ENCODE assay signal across 11 cellular contexts in genomic region chr5:85293139-85293785, GRCh38.
A peak's percentile ranks its signal among the peaks of the same experiment; 100 is the strongest.
DNase-seq lines count a peak whose midpoint lies in the region; ATAC-seq and TF ChIP-seq lines count a peak whose summit lies in the region.
"Had no signal": no experiment of that assay in that cellular context is flagged by ENCODE, and none has a peak within 500 bp of the region (broad histone marks: within the 10 kb centered on the region; RNA-seq: fewer than 3 reads in every experiment).

No MANE protein-coding gene starts in this region.

- H3K27me3 ChIP-seq in GM23338 (ENCODE audit: insufficient read depth): no peaks in the 10 kb centered on the region
- no peaks in the 10 kb centered on the region for H3K27me3 ChIP-seq in adipocyte (replicated peaks; ENCODE audit: control insufficient read depth, insufficient read depth, low read length)
- H3K27me3 ChIP-seq in hepatocyte: no peaks in the 10 kb centered on the region
- H3K27me3 ChIP-seq in rectal smooth muscle tissue (ENCODE audit: control insufficient read depth, insufficient read depth, low read length): no peaks in the 10 kb centered on the region
- no peaks in the 10 kb centered on the region for H3K27me3 ChIP-seq in foreskin keratinocyte

- H3K9ac ChIP-seq in adipocyte (ENCODE audit: low read length) (peak overlapping the region; percentile 30), rectal smooth muscle tissue (ENCODE audit: low read length) (no peak overlapping the region)

- DNase-seq in GM23338 (ENCODE audit: low spot score) (no peak), adipocyte (ENCODE audit: low read depth) (no peak), hepatocyte (ENCODE audit: low spot score) (peak; percentile 47), foreskin keratinocyte (no peak), NCI-H82 treated with DMSO at 0.1 percent for 48 hours (lab: John Stamatoyannopoulos, UW; ENCODE audit: unreplicated experiment) (no peak), GM10266 (ENCODE audit: extremely low spot score) (no peak)
- DNase-seq: endodermal cell had no signal

- ATAC-seq in GM23338 (no peak), foreskin keratinocyte (no peak), GM21576 (IDR thresholded peaks at IDR 0.05; ENCODE audit: unreplicated experiment) (no peak)

- H3K36me3 ChIP-seq in GM23338 (ENCODE audit: insufficient read depth) (no peaks in the 10 kb centered on the region), adipocyte (ENCODE audit: control insufficient read depth, insufficient read depth, low read length, severe bottlenecking) (no peaks in the 10 kb centered on the region), hepatocyte (replicated peaks; ENCODE audit: insufficient read depth, low read depth) (no peaks in the 10 kb centered on the region), rectal smooth muscle tissue (ENCODE audit: control insufficient read depth, insufficient read depth, low read length) (no peaks in the 10 kb centered on the region)

- H3K4me2 ChIP-seq in GM23338 (no peak overlapping the region), hepatocyte (peak overlapping the region; percentile 65)

- H3K79me2 ChIP-seq in GM23338 (replicated peaks; ENCODE audit: insufficient read depth): no peaks in the 10 kb centered on the region
- no peaks in the 10 kb centered on the region for H3K79me2 ChIP-seq in hepatocyte

- no peaks in the 10 kb centered on the region; the same call in 2 of the 3 replicates for H3K9me3 Mint-ChIP-seq in GM23338
- H3K9me3 Mint-ChIP-seq: endodermal cell had no signal

- no peaks in the 10 kb centered on the region for H3K4me1 ChIP-seq in GM23338 (ENCODE audit: insufficient read depth)
- H3K4me1 ChIP-seq in adipocyte (ENCODE audit: control insufficient read depth, insufficient read depth, low read length): no peaks in the 10 kb centered on the region
- H3K4me1 ChIP-seq in hepatocyte (ENCODE audit: insufficient read depth): no peaks in the 10 kb centered on the region
- H3K4me1 ChIP-seq in rectal smooth muscle tissue (ENCODE audit: control insufficient read depth, insufficient read depth, low read length): no peaks in the 10 kb centered on the region
- no peaks in the 10 kb centered on the region for H3K4me1 ChIP-seq in foreskin keratinocyte

- H3K4me1 Mint-ChIP-seq in GM23338: peaks cover 3% of the 10 kb centered on the region; the same call in 1 of the 3 replicates
- H3K4me1 Mint-ChIP-seq: endodermal cell, IgD-negative memory B cell had no signal

- H3K27me3 Mint-ChIP-seq in GM23338 (ENCODE audit: insufficient read depth, low read depth, poor library complexity): no peaks in the 10 kb centered on the region
- H3K27me3 Mint-ChIP-seq: activated naive CD8-positive, alpha-beta T cell; IgD-negative memory B cell had no signal

- no peak overlapping the region for H3K27ac Mint-ChIP-seq in GM23338
- H3K27ac Mint-ChIP-seq: activated naive CD8-positive, alpha-beta T cell; endodermal cell; IgD-negative memory B cell had no signal

- H3K27ac ChIP-seq in GM23338 (ENCODE audit: low read depth): no peak overlapping the region
- peak overlapping the region; percentile 75 for H3K27ac ChIP-seq in hepatocyte
- no peak overlapping the region for H3K27ac ChIP-seq in rectal smooth muscle tissue (ENCODE audit: low read depth, low read length)
- no peak overlapping the region for H3K27ac ChIP-seq in foreskin keratinocyte

- H2AFZ ChIP-seq in GM23338: peak overlapping the region; percentile 64; the same call in 1 of the 2 replicates
- peak overlapping the region; percentile 82 for H2AFZ ChIP-seq in hepatocyte

- no peak overlapping the region for H3K4me3 ChIP-seq in GM23338
- peak overlapping the region; percentile 80 for H3K4me3 ChIP-seq in adipocyte (ENCODE audit: low read length)
- peak overlapping the region; percentile 14 for H3K4me3 ChIP-seq in hepatocyte
- peak overlapping the region; percentile 22 for H3K4me3 ChIP-seq in rectal smooth muscle tissue (ENCODE audit: low read length)

- H3F3A ChIP-seq in GM23338 (replicated peaks; ENCODE audit: low read depth): no peaks in the 10 kb centered on the region

- TF ChIP-seq CTCF in GM23338 (conservative IDR thresholded peaks at IDR 0.05; ENCODE audit: low read depth in 2 of 2) (no peak), hepatocyte (IDR thresholded peaks at IDR 0.05; ENCODE audit: poor library complexity) (no peak), foreskin keratinocyte (conservative IDR thresholded peaks at IDR 0.05) (no peak), GM10266 (IDR thresholded peaks at IDR 0.05; ENCODE audit: control insufficient read depth, insufficient read depth, low read depth, missing control alignments) (no peak)

- H3K9me3 ChIP-seq in adipocyte (ENCODE audit: control insufficient read depth, low read length) (no peaks in the 10 kb centered on the region), hepatocyte (ENCODE audit: low read depth) (no peaks in the 10 kb centered on the region)

- no peak overlapping the region for H3K4me3 Mint-ChIP-seq in GM23338
- H3K4me3 Mint-ChIP-seq: activated naive CD8-positive, alpha-beta T cell; endodermal cell; IgD-negative memory B cell had no signal

- no peaks in the 10 kb centered on the region for H3K36me3 Mint-ChIP-seq in GM23338 (ENCODE audit: low read depth)
- H3K36me3 Mint-ChIP-seq: activated naive CD8-positive, alpha-beta T cell; IgD-negative memory B cell had no signal

- no peaks in the 10 kb centered on the region for H3K9me2 ChIP-seq in GM23338 (ENCODE audit: insufficient read depth)
- no peaks in the 10 kb centered on the region for H3K9me2 ChIP-seq in hepatocyte (replicated peaks; ENCODE audit: insufficient read depth)

- H4K20me1 ChIP-seq in GM23338 (replicated peaks; ENCODE audit: insufficient read depth) (no peaks in the 10 kb centered on the region), hepatocyte (ENCODE audit: insufficient read depth, poor library complexity, severe bottlenecking) (no peaks in the 10 kb centered on the region)

- 39% methylated on average over 7 of the region's 7 CpGs for WGBS in hepatocyte (ENCODE audit: low lambda C conversion rate, missing lambda C conversion rate)

TF ChIP-seq in GM23338, 12 proteins besides CTCF, POLR2A, EP300 and RAD21 (continues in another document):
- TF ChIP-seq STAT1 (IDR thresholded peaks at IDR 0.05; ENCODE audit: unreplicated experiment) (no peak), ETS1 (IDR thresholded peaks at IDR 0.05) (no peak), REST (IDR thresholded peaks at IDR 0.05; ENCODE audit: unreplicated experiment) (no peak), ZNF114 (CRISPR knock-in tag; IDR thresholded peaks at IDR 0.05) (no peak), POLR2AphosphoS5 (IDR thresholded peaks at IDR 0.05; ENCODE audit: low read depth) (no peak), NANOG (IDR thresholded peaks at IDR 0.05; ENCODE audit: borderline replicate concordance) (no peak), JUNB (IDR thresholded peaks at IDR 0.05; ENCODE audit: unreplicated experiment) (no peak)
